In the genomic region with DNA sequence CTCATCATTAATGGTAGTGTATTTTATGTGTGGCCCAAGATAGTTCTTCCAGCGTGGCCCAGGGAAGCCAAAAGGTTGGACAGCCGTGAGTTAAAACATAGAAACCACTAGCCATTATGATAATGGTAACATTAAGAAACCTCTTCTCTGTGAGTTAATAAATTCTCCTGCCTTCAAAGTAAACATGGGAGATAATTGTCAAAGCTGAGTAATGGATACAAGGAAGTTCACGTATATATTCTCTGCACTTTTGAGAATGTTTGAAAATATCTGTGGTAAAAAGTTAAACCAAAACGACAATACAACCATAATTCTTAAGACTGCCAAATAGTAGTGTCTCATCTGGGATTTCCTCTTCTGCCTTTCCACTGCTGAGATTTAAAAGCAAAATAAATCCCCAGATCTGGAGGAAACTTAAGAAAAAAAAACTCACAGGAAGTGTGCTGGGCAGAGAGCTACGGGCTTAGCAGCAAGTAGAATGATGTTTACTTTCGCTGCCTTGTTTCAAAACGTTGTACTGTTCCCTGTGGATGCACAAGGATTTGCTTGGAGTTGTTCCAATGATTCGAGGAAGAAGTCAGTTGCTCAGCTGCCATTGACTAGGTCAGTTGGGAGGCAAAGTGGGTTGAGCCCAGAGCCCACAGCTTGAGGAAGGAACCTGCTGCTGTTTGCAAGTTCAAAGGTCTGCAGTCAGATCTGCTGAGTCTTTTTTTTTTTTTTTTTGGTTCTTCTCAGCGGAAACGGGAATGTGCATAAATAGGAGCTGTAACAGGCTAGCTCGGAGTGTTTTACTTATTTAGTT, we compare ENCODE assay signal across 8 cellular contexts. TPM values are rescaled to one million over a fixed set of nuclear protein-coding genes. Genes with fewer than 3 reads are reported as not detected.
DNase-seq lines count a peak whose midpoint lies in the region; ATAC-seq and TF ChIP-seq lines count a peak whose summit lies in the region.

No MANE protein-coding gene starts in this region.

- H3K9ac ChIP-seq in HUES6 (ENCODE audit: low read length) (no peak overlapping the region), mesenchymal stem cell (ENCODE audit: low read length) (peak overlapping the region; percentile 97)

- TF ChIP-seq CTCF in Caco-2 (IDR thresholded peaks at IDR 0.05; ENCODE audit: insufficient read depth in 1 of 2, low read depth in 1 of 2, low read length in 1 of 2, severe bottlenecking in 1 of 2, unreplicated experiment in 1 of 2): no peak
- no peak for TF ChIP-seq CTCF in RWPE1 (conservative IDR thresholded peaks at IDR 0.05; ENCODE audit: low read depth)
- no peak for TF ChIP-seq CTCF in coronary artery (IDR thresholded peaks at IDR 0.05)
- peak in 1 of 5 experiments; percentile 13 for TF ChIP-seq CTCF in tibial nerve (IDR thresholded peaks at IDR 0.05)

- H3K4me3 ChIP-seq in Caco-2 (ENCODE audit: low read depth, low read length) (peak overlapping the region; percentile 71), HUES6 (ENCODE audit: low read depth, low read length) (peak overlapping the region; percentile 80; the same call in 1 of the 2 replicates), coronary artery (peak overlapping the region; percentile 83), mesenchymal stem cell (ENCODE audit: insufficient read depth in 1 of 2, low read depth in 1 of 2, low read length in 2 of 2) (peak overlapping the region in 1 of 2 experiments; percentile 95), tibial nerve (peak overlapping the region in 3 of 4 donors; percentile 63 to 92 (median 92))

- H3K36me3 ChIP-seq in Caco-2 (ENCODE audit: control insufficient read depth, insufficient read depth, low read length): no peaks in the 10 kb centered on the region
- peaks cover 13% of the 10 kb centered on the region for H3K36me3 ChIP-seq in HUES6 (ENCODE audit: control insufficient read depth, insufficient read depth, low read length)
- peaks cover 12 to 14% of the 10 kb centered on the region in 2 experiments for H3K36me3 ChIP-seq in mesenchymal stem cell (ENCODE audit: control insufficient read depth in 1 of 2, insufficient read depth in 2 of 2, low read depth in 1 of 2, low read length in 2 of 2)
- H3K36me3 ChIP-seq in tibial nerve: peaks cover 0 to 13% (median 0%) of the 10 kb centered on the region in 3 donors

- no peak for TF ChIP-seq POLR2A in tibial nerve (IDR thresholded peaks at IDR 0.05)

- TSS peak; percentile 68 for BruUV-seq in Caco-2 (replicated peaks; lab: Mats Ljungman, UMichigan)

- peak; percentile 72 to 85 for DNase-seq in Caco-2
- DNase-seq in RWPE1 (ENCODE audit: low spot score): peak; percentile 32
- no peak for DNase-seq in coronary artery (ENCODE audit: low spot score)
- peak; percentile 99 for DNase-seq in mesenchymal stem cell
- DNase-seq in tibial nerve (ENCODE audit: low spot score in 2 of 2): peak; percentile 49 to 75
- no peak for DNase-seq in GM19238 (ENCODE audit: insufficient read length, low spot score)

- H3K18ac ChIP-seq in mesenchymal stem cell (ENCODE audit: low read depth in 1 of 2, low read length in 2 of 2): peak overlapping the region in 1 of 2 experiments; percentile 96

- H3K4me1 ChIP-seq in Caco-2 (peaks cover 21% of the 10 kb centered on the region; the same call in 1 of the 2 replicates), HUES6 (ENCODE audit: control insufficient read depth, insufficient read depth, low read length) (peaks cover 12% of the 10 kb centered on the region), mesenchymal stem cell (ENCODE audit: control insufficient read depth, insufficient read depth, low read depth, low read length) (peaks cover 5% of the 10 kb centered on the region), tibial nerve (peaks cover 0 to 58% (median 28%) of the 10 kb centered on the region in 4 donors)

- H4K8ac ChIP-seq in mesenchymal stem cell (ENCODE audit: low read length): no peak overlapping the region

- H3K27me3 ChIP-seq in Caco-2 (replicated peaks; ENCODE audit: control insufficient read depth, insufficient read depth, low read length) (no peaks in the 10 kb centered on the region), HUES6 (ENCODE audit: control insufficient read depth, insufficient read depth, low read length) (no peaks in the 10 kb centered on the region), mesenchymal stem cell (ENCODE audit: control insufficient read depth in 1 of 2, insufficient read depth in 1 of 2, low read length in 2 of 2) (no peaks in the 10 kb centered on the region), tibial nerve (no peaks in the 10 kb centered on the region)

- intact Hi-C loops in Caco-2 (cut with micrococcal nuclease; ENCODE audit: unreplicated experiment): loop anchor here (2.0 kb wide), 2 partner anchors 18 to 26 kb away; no protein-coding TSS in a partner anchor

- H3K14ac ChIP-seq in mesenchymal stem cell (ENCODE audit: low read length in 2 of 2): no peak overlapping the region

- no peaks in the 10 kb centered on the region for H3K4me1 Mint-ChIP-seq in Caco-2 (ENCODE audit: low read depth, unreplicated experiment)

- no peak overlapping the region for H2AK5ac ChIP-seq in mesenchymal stem cell (ENCODE audit: low read length, severe bottlenecking)

- H2BK15ac ChIP-seq in mesenchymal stem cell (ENCODE audit: low read depth, poor library complexity, severe bottlenecking): no peak overlapping the region

- no peak overlapping the region for H3K23ac ChIP-seq in mesenchymal stem cell (ENCODE audit: low read length in 2 of 2)

- H3K27ac ChIP-seq in HUES6 (ENCODE audit: low read depth, low read length) (no peak overlapping the region), RWPE1 (peak overlapping the region; percentile 77), coronary artery (peak overlapping the region; percentile 89 to 92), mesenchymal stem cell (ENCODE audit: low read length, poor library complexity, severe bottlenecking) (peak overlapping the region; percentile 66), tibial nerve (peak overlapping the region; percentile 78 to 97 (median 96))

- CTCF ChIA-PET in Caco-2 (lab: Charles Lee) (interaction anchor here (0.6 to 1.6 kb wide), 2 partner anchors 23 to 77 kb away, joined by 5 to 6 read pairs; no protein-coding TSS in a partner anchor), RWPE1 (lab: Yijun Ruan, JAX) (no interaction called here)

- peak; percentile 69 to 95 for TF ChIP-seq EP300 in tibial nerve (IDR thresholded peaks at IDR 0.05)

- peak overlapping the region; percentile 87 for H3K4me2 ChIP-seq in mesenchymal stem cell (ENCODE audit: low read length, poor library complexity, severe bottlenecking)

- no peak overlapping the region for H4K91ac ChIP-seq in mesenchymal stem cell (ENCODE audit: low read length)

- H3K4me3 Mint-ChIP-seq in Caco-2 (ENCODE audit: unreplicated experiment): peak overlapping the region; percentile 79

- no peak overlapping the region for H2BK5ac ChIP-seq in mesenchymal stem cell (ENCODE audit: low read depth, low read length, poor library complexity, severe bottlenecking)

- H3K9me3 ChIP-seq in Caco-2 (no peaks in the 10 kb centered on the region), HUES6 (ENCODE audit: control insufficient read depth, insufficient read depth, low read depth, low read length) (no peaks in the 10 kb centered on the region), mesenchymal stem cell (ENCODE audit: control insufficient read depth, low read length) (no peaks in the 10 kb centered on the region), tibial nerve (no peaks in the 10 kb centered on the region)

- POLR2A ChIA-PET in Caco-2 (lab: Charles Lee): interaction anchor here (0.6 to 3.7 kb wide), 10 partner anchors 7 to 135 kb away, joined by 3 to 42 read pairs (median 7); partner anchors contain the start of gene PLBD2
- POLR2A ChIA-PET in RWPE1 (lab: Yijun Ruan, JAX; ENCODE audit: low non-redundant PET): interaction anchor here (1.5 kb wide), 1 partner anchor 10 kb away, joined by 6 read pairs; no protein-coding TSS in a partner anchor

- peaks cover 29% of the 10 kb centered on the region for H3K36me3 Mint-ChIP-seq in Caco-2 (ENCODE audit: insufficient read depth, unreplicated experiment)

- no peak overlapping the region for H2BK120ac ChIP-seq in mesenchymal stem cell (ENCODE audit: low read depth, low read length)

- peak overlapping the region; percentile 83 for H3K27ac Mint-ChIP-seq in Caco-2 (ENCODE audit: unreplicated experiment)

- no peak overlapping the region for H2AFZ ChIP-seq in mesenchymal stem cell (ENCODE audit: low read depth, low read length)

- WGBS in mesenchymal stem cell: 0% methylated on average over 4 of the region's 11 CpGs
- WGBS in tibial nerve, 2 donors: 7 to 8% methylated on average over 11 of the region's 11 CpGs

- ATAC-seq in HG03521 (IDR thresholded peaks at IDR 0.05; ENCODE audit: unreplicated experiment): no peak

- H3K9me3 Mint-ChIP-seq in Caco-2 (ENCODE audit: unreplicated experiment): no peaks in the 10 kb centered on the region

- H3K27me3 Mint-ChIP-seq in Caco-2 (ENCODE audit: insufficient read depth, unreplicated experiment): no peaks in the 10 kb centered on the region

- no peak overlapping the region for H3K4ac ChIP-seq in mesenchymal stem cell (ENCODE audit: low read depth in 1 of 2, low read length in 2 of 2)

- H2BK12ac ChIP-seq in mesenchymal stem cell (ENCODE audit: low read length in 2 of 2): no peak overlapping the region

- H3K79me1 ChIP-seq in mesenchymal stem cell (replicated peaks; ENCODE audit: low read length, poor library complexity, severe bottlenecking): peaks cover 9% of the 10 kb centered on the region

RNA-seq across cellular contexts. Expression of gene TPCN1, which starts 1.7 kb away (rescaled TPM):
- 54.4 and 55.9 TPM in 2 replicates for total RNA-seq in Caco-2 (2022)
- polyA plus RNA-seq in mesenchymal stem cell (2013, experiment 1 of 2): 57.5 TPM
- polyA plus RNA-seq in mesenchymal stem cell (2013, experiment 2 of 2): 58.5 TPM
- 10 to 100 TPM; 62.7 to 77.6 (median 69.8) TPM for total RNA-seq in tibial nerve

RNA-seq across cellular contexts. Expression of gene RITA1, which starts 37.4 kb away (rescaled TPM):
- total RNA-seq in Caco-2 (2022): 32.7 and 33.6 TPM in 2 replicates
- polyA plus RNA-seq in mesenchymal stem cell (2013, experiment 1 of 2): 15.4 TPM
- polyA plus RNA-seq in mesenchymal stem cell (2013, experiment 2 of 2): 14.6 TPM
- 10 to 100 TPM in 3 of 4 donors, 1 to 10 TPM in 1; 8.3 to 27.5 (median 14.1) TPM for total RNA-seq in tibial nerve

RNA-seq across cellular contexts. Expression of gene DDX54, which starts 37.7 kb away (rescaled TPM):
- total RNA-seq in Caco-2 (2022) (101 and 110 TPM in 2 replicates), tibial nerve (100 to 1,000 TPM in 1 of 4 donors, 10 to 100 TPM in 3; 49.4 to 105 (median 83.0) TPM)
- 34.2 TPM for polyA plus RNA-seq in mesenchymal stem cell (2013, experiment 1 of 2)
- 36.4 TPM for polyA plus RNA-seq in mesenchymal stem cell (2013, experiment 2 of 2)

Comparison
In these comparisons a context has a peak if more than half of its experiments do, and no peak if none do; other contexts are left out.
1. DNase-seq: peak in Caco-2 (2 of 2), RWPE1 (single experiment), mesenchymal stem cell (single experiment) and tibial nerve (2 of 2); none in coronary artery (single experiment) and GM19238 (single experiment).